ENCODE assay signal across 18 cellular contexts in the genomic region with DNA sequence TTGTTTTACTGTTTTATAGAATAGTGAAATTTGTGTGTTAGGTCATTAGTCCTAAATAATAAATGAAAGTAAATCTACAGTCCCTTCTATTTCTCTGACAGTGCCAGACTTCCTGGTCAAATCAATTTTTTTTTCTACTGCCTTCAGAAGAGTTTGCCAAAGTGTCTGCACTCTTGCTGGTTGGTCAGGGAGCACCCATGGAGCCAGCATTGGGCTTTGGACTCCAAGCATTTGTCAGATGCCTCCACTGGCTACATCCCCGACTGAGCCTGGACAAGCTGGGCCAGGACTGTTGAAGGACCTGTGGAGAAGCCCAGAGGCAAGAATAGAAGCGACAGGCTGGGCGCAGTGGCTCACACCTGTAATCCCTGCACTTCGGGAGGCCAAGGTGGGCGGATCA. TPM values are rescaled to one million over a fixed set of nuclear protein-coding genes. Genes with fewer than 3 reads are reported as not detected.
DNase-seq lines count a peak whose midpoint lies in the region; ATAC-seq and TF ChIP-seq lines count a peak whose summit lies in the region.
"Had no signal": no experiment of that assay in that cellular context is flagged by ENCODE, and none has a peak within 500 bp of the region (broad histone marks: within the 10 kb centered on the region; RNA-seq: fewer than 3 reads in every experiment).

No MANE protein-coding gene starts in this region.

- peaks cover 0 to 7% (median 0%) of the 10 kb centered on the region in 4 donors for H3K4me1 ChIP-seq in right lobe of liver
- H3K4me1 ChIP-seq: Caco-2 had no signal

- in situ Hi-C loops in G401 (cut with HindIII; ENCODE audit: low sequenced_read_pairs), result no loop called here

- no peaks in the 10 kb centered on the region for H3K9me3 ChIP-seq in right lobe of liver
- H3K9me3 ChIP-seq: BLaER1 treated with 17β-estradiol and CSF1 and Interleukin-3, amounts not matched to agents 10 nM and 100 nM; Caco-2 had no signal

- ATAC-seq in right lobe of liver (peak; percentile 74 to 88 (median 80)), GM18505 (IDR thresholded peaks at IDR 0.05; ENCODE audit: unreplicated experiment) (no peak)
- ATAC-seq: CD8-positive, alpha-beta T cell; GM12878 had no signal

- WGBS in right lobe of liver (ENCODE audit: insufficient coverage, low coverage, low lambda C conversion rate, missing lambda C conversion rate), result 66% methylated on average over 5 of the region's 5 CpGs

- intact Hi-C loops in right lobe of liver (cut with DNase I), result no loop called here

- H3K27ac ChIP-seq in right lobe of liver, result no peak overlapping the region
- H3K27ac ChIP-seq: BLaER1 treated with 17β-estradiol and CSF1 and Interleukin-3, amounts not matched to agents 10 nM and 100 nM; C4-2B had no signal

- TF ChIP-seq POLR2A in right lobe of liver (IDR thresholded peaks at IDR 0.05), result no peak
- TF ChIP-seq POLR2A in GM18505 (IDR thresholded peaks at IDR 0.05; ENCODE audit: borderline replicate concordance, extremely low read depth, insufficient read depth, insufficient read length), result no peak

- no peaks in the 10 kb centered on the region for H3K36me3 ChIP-seq in right lobe of liver

- no peak for TF ChIP-seq CTCF in right lobe of liver (IDR thresholded peaks at IDR 0.05)

- H3K27me3 ChIP-seq in right lobe of liver, result no peaks in the 10 kb centered on the region
- H3K27me3 ChIP-seq: BLaER1 treated with 17β-estradiol and CSF1 and Interleukin-3, amounts not matched to agents 10 nM and 100 nM had no signal

- peak; percentile 52 for DNase-seq in G401 (ENCODE audit: low spot score)
- peak; percentile 41 for DNase-seq in cerebellar cortex (ENCODE audit: low spot score)
- peak in 1 of 3 donors; percentile 68 for DNase-seq in right lobe of liver
- no peak for DNase-seq in AG20443 (ENCODE audit: low spot score)
- DNase-seq in NCI-H446 treated with DMSO at 0.1 percent for 48 hours (lab: John Stamatoyannopoulos, UW), result no peak
- DNase-seq: 8988T; ACHN; AML-193; Caco-2; Calu3; CD4-positive, alpha-beta T cell; CD8-positive, alpha-beta T cell; DMS79 treated with DMSO at 0.1 percent for 48 hours; GDM1 had no signal

- H3K4me3 ChIP-seq in right lobe of liver, result no peak overlapping the region
- H3K4me3 ChIP-seq: BLaER1 treated with 17β-estradiol and CSF1 and Interleukin-3, amounts not matched to agents 10 nM and 100 nM; GM12878 had no signal

RNA-seq across cellular contexts. Expression of gene ELAC2, which starts 53.7 kb away (rescaled TPM):
- total RNA-seq in G401 (2014; rRNA removed; shearing (Covaris generic)), result 114 and 119 TPM in 2 replicates
- 10 to 100 TPM; 28.7 to 72.8 (median 36.2) TPM for total RNA-seq in right lobe of liver

Comparison
In these comparisons a context has a peak if more than half of its experiments do, and no peak if none do; other contexts are left out.
1. DNase-seq: peak in G401 (single experiment) and cerebellar cortex (single experiment); none in AG20443 (single experiment) and NCI-H446 treated with DMSO at 0.1 percent for 48 hours (single experiment).